In the genomic region with DNA sequence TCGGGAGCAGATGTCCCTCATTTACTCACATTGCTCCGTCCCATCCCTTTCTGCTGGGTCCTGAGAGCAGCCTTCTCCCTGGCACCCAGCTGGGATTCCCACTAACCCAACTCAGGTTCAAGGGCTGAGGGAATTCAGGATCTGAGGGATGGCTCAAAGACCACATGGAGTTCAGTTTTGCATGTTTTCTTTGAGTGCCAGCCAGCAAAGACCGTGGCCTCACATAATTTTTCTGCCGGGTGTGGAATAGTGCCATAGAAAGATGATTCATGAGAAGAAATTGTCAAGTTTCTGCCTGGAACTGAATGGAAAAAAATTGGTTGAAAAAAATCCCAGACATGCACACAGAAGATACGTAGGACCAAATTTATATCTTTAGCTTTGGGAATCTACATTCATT, we compare ENCODE assay signal across 14 cellular contexts.
DNase-seq lines count a peak whose midpoint lies in the region; ATAC-seq, FAIRE-seq and TF ChIP-seq lines count a peak whose summit lies in the region.
"Had no signal": no experiment of that assay in that cellular context is flagged by ENCODE, and none has a peak within 500 bp of the region (broad histone marks: within the 10 kb centered on the region; RNA-seq: fewer than 3 reads in every experiment).

No MANE protein-coding gene starts in this region.

- no peaks in the 10 kb centered on the region for H3K27me3 ChIP-seq in liver (ENCODE audit: control insufficient read depth in 4 of 4, insufficient read depth in 4 of 4, low read length in 3 of 4)
- H3K27me3 ChIP-seq in right lobe of liver, result no peaks in the 10 kb centered on the region
- no peaks in the 10 kb centered on the region for H3K27me3 ChIP-seq in astrocyte (ENCODE audit: insufficient read depth, low read length)
- peaks cover under 1% of the 10 kb centered on the region; the same call in 1 of the 2 replicates for H3K27me3 ChIP-seq in HAP-1 (ENCODE audit: low read depth)
- H3K27me3 ChIP-seq: Peyer's patch had no signal

- H3K9me3 ChIP-seq in liver (ENCODE audit: control insufficient read depth in 4 of 4, low read length in 3 of 4) (no peaks in the 10 kb centered on the region), right lobe of liver (no peaks in the 10 kb centered on the region), astrocyte (ENCODE audit: insufficient read depth, low read depth, low read length) (no peaks in the 10 kb centered on the region), HAP-1 (no peaks in the 10 kb centered on the region)
- H3K9me3 ChIP-seq: Peyer's patch had no signal

- H2AFZ ChIP-seq in astrocyte (ENCODE audit: low read depth, low read length), result no peak overlapping the region

- H3K36me3 ChIP-seq in liver (ENCODE audit: control insufficient read depth in 4 of 4, insufficient read depth in 3 of 4, low read depth in 1 of 4, low read length in 3 of 4) (no peaks in the 10 kb centered on the region), right lobe of liver (no peaks in the 10 kb centered on the region), astrocyte (ENCODE audit: insufficient read depth, low read length) (no peaks in the 10 kb centered on the region), HAP-1 (replicated peaks) (no peaks in the 10 kb centered on the region)
- H3K36me3 ChIP-seq: Peyer's patch had no signal

- DNase-seq in right lobe of liver, result no peak
- DNase-seq in astrocyte (ENCODE audit: low read depth), result peak; percentile 90
- DNase-seq in left ventricle myocardium superior, result no peak
- DNase-seq in activated gamma-delta T cell (lab: John Stamatoyannopoulos, UW), result no peak
- no peak for DNase-seq in HAP-1 (ENCODE audit: low spot score in 2 of 2)
- DNase-seq: Peyer's patch; stimulated activated CD4-positive, alpha-beta T cell treated with anti-CD3 and anti-CD28 coated beads, Interleukin-4, amount 100 ng/mL, for 24 hours had no signal

- no peak overlapping the region for H3K4me3 ChIP-seq in liver (ENCODE audit: low read depth in 1 of 3, low read length in 3 of 3)
- H3K4me3 ChIP-seq in right lobe of liver, result no peak overlapping the region
- no peak overlapping the region for H3K4me3 ChIP-seq in astrocyte (ENCODE audit: insufficient read depth, low read depth, low read length)
- H3K4me3 ChIP-seq in HAP-1, result no peak overlapping the region
- H3K4me3 ChIP-seq: Peyer's patch had no signal

- no peak overlapping the region for H3K9ac ChIP-seq in liver (ENCODE audit: low read depth in 1 of 2, low read length in 2 of 2)
- no peak overlapping the region for H3K9ac ChIP-seq in astrocyte (ENCODE audit: low read length)

- H3K4me1 ChIP-seq in liver (ENCODE audit: control insufficient read depth in 4 of 4, insufficient read depth in 4 of 4, low read length in 3 of 4) (peaks cover 0 to 17% (median 6%) of the 10 kb centered on the region in 4 donors), right lobe of liver (peaks cover 0 to 10% (median 0%) of the 10 kb centered on the region in 4 donors), astrocyte (ENCODE audit: insufficient read depth, low read length) (peaks cover 15% of the 10 kb centered on the region), HAP-1 (no peaks in the 10 kb centered on the region)
- H3K4me1 ChIP-seq: Peyer's patch had no signal

- H4K20me1 ChIP-seq in astrocyte (ENCODE audit: insufficient read depth, low read length), result no peaks in the 10 kb centered on the region

- peaks cover 3% of the 10 kb centered on the region for H3K9me3 Mint-ChIP-seq in astrocyte (ENCODE audit: unreplicated experiment)
- H3K9me3 Mint-ChIP-seq: activated T-helper 1 cell treated with anti-CD3 and anti-CD28 coated beads, Interleukin-12 subunit alpha, Interleukin-12 subunit beta, Interleukin-2, Interleukin-4 antibody, amounts not matched to agents 30 ng/mL and 10 ng/mL and 1 ng/mL, durations not matched to agents 14 hours and 24 hours and 36 hours; dendritic cell treated with granulocyte-macrophage colony-stimulating factor and Interleukin-4, amounts not matched to agents 40 ng/mL and 50 ng/mL, for 4 days had no signal

- no peak overlapping the region for H3K4me3 Mint-ChIP-seq in astrocyte (ENCODE audit: unreplicated experiment)
- H3K4me3 Mint-ChIP-seq: activated T-helper 1 cell treated with anti-CD3 and anti-CD28 coated beads, Interleukin-12 subunit alpha, Interleukin-12 subunit beta, Interleukin-2, Interleukin-4 antibody, amounts not matched to agents 30 ng/mL and 10 ng/mL and 1 ng/mL, durations not matched to agents 14 hours and 24 hours and 36 hours; B cell; dendritic cell treated with granulocyte-macrophage colony-stimulating factor and Interleukin-4, amounts not matched to agents 40 ng/mL and 50 ng/mL, for 4 days had no signal

- H3K27ac ChIP-seq in liver (ENCODE audit: low read depth in 1 of 2, low read length in 2 of 2) (no peak overlapping the region), right lobe of liver (no peak overlapping the region), astrocyte (ENCODE audit: low read depth, low read length) (peak overlapping the region; percentile 45)
- H3K27ac ChIP-seq: Peyer's patch had no signal

- H3K4me2 ChIP-seq in astrocyte (ENCODE audit: low read length), result peak overlapping the region; percentile 60

- peaks cover 20% of the 10 kb centered on the region for H3K27me3 Mint-ChIP-seq in astrocyte (ENCODE audit: low read depth, unreplicated experiment)
- H3K27me3 Mint-ChIP-seq: B cell; dendritic cell treated with granulocyte-macrophage colony-stimulating factor and Interleukin-4, amounts not matched to agents 40 ng/mL and 50 ng/mL, for 4 days had no signal

- intact Hi-C loops in right lobe of liver (cut with DNase I) (no loop called here), left ventricle myocardium superior (cut with micrococcal nuclease) (no loop called here)

- FAIRE-seq in astrocyte (lab: Jason Lieb, UNC), result peak; percentile 76
- FAIRE-seq: HepG2 had no signal

- H3K79me2 ChIP-seq in astrocyte (ENCODE audit: insufficient read depth, low read length), result no peaks in the 10 kb centered on the region

- no peaks in the 10 kb centered on the region for H3K36me3 Mint-ChIP-seq in astrocyte (ENCODE audit: low read depth, unreplicated experiment)

- 75% methylated on average over 5 of the region's 5 CpGs for WGBS in liver
- WGBS in right lobe of liver (ENCODE audit: insufficient coverage, low coverage, low lambda C conversion rate, missing lambda C conversion rate), result 37% methylated on average over 5 of the region's 5 CpGs

- TF ChIP-seq CTCF in liver (IDR thresholded peaks at IDR 0.05; ENCODE audit: low read depth, low read length, missing input control), result no peak
- no peak for TF ChIP-seq CTCF in right lobe of liver (IDR thresholded peaks at IDR 0.05)
- no peak for TF ChIP-seq CTCF in astrocyte (IDR thresholded peaks at IDR 0.05; ENCODE audit: insufficient read depth, low read depth, low read length)

- TF ChIP-seq POLR2A in right lobe of liver (IDR thresholded peaks at IDR 0.05), result no peak

- H3K4me1 Mint-ChIP-seq in astrocyte (ENCODE audit: low read depth, unreplicated experiment), result peaks cover 14% of the 10 kb centered on the region

- no peak for TF ChIP-seq RAD21 in liver (IDR thresholded peaks at IDR 0.05)

- no peak for ATAC-seq in right lobe of liver
- peak; percentile 46 for ATAC-seq in left ventricle myocardium superior
- ATAC-seq in GM18502 (IDR thresholded peaks at IDR 0.05; ENCODE audit: poor library complexity, unreplicated experiment), result no peak
- no peak for ATAC-seq in HG03442 (IDR thresholded peaks at IDR 0.05; ENCODE audit: unreplicated experiment)
- ATAC-seq: HepG2 had no signal

- in situ Hi-C loops in HAP-1 (cut with MboI; ENCODE audit: low sequenced_read_pairs), result no loop called here

- no peak overlapping the region for H3K27ac Mint-ChIP-seq in astrocyte (ENCODE audit: unreplicated experiment)
- H3K27ac Mint-ChIP-seq: activated T-helper 1 cell treated with anti-CD3 and anti-CD28 coated beads, Interleukin-12 subunit alpha, Interleukin-12 subunit beta, Interleukin-2, Interleukin-4 antibody, amounts not matched to agents 30 ng/mL and 10 ng/mL and 1 ng/mL, durations not matched to agents 14 hours and 24 hours and 36 hours; B cell; dendritic cell treated with granulocyte-macrophage colony-stimulating factor and Interleukin-4, amounts not matched to agents 40 ng/mL and 50 ng/mL, for 4 days had no signal

TF ChIP-seq in liver, 16 proteins besides CTCF, POLR2A, EP300 and RAD21:
- TF ChIP-seq NR2F2 (IDR thresholded peaks at IDR 0.05), result peak; percentile 13
- TF ChIP-seq, protein P1, sequence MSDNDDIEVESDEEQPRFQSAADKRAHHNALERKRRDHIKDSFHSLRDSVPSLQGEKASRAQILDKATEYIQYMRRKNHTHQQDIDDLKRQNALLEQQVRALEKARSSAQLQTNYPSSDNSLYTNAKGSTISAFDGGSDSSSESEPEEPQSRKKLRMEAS (IDR thresholded peaks at IDR 0.05), result no peak
